ENCODE assay signal across 16 cellular contexts in the genomic region with DNA sequence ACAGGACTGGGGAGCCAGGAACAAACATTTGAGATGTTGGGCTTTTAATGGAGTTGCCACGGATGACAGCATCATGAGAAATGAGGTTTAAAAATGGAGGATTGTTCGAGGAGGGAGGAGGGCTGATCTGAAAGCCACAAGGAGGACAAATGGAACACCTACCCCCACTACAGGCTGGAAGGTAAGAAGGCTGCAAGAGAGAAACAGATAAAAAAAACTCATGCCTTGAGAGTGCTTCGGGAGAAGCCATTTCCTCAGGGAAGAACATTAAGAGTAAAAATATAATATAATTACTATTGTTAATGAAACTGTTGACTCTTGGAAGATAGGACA.
"Had no signal": no experiment of that assay in that cellular context is flagged by ENCODE, and none has a peak within 500 bp of the region (broad histone marks: within the 10 kb centered on the region; RNA-seq: fewer than 3 reads in every experiment).

No MANE protein-coding gene starts in this region.

- H3K27ac ChIP-seq: colonic mucosa, prostate gland, testis, WERI-Rb-1 had no signal

- H3K4me3 ChIP-seq: colonic mucosa, prostate gland, testis had no signal

- H3K4me1 ChIP-seq: colonic mucosa, prostate gland, testis had no signal

- H3K36me3 ChIP-seq: colonic mucosa, prostate gland, right lobe of liver, WERI-Rb-1 had no signal

- H3K27ac Mint-ChIP-seq: activated naive CD8-positive, alpha-beta T cell; activated T-helper 1 cell treated with anti-CD3 and anti-CD28 coated beads, Interleukin-12 subunit alpha, Interleukin-12 subunit beta, Interleukin-2, Interleukin-4 antibody, amounts not matched to agents 30 ng/mL and 10 ng/mL and 1 ng/mL, durations not matched to agents 14 hours and 24 hours and 36 hours; nephron progenitor cell; stimulated activated memory B cell treated with anti-CD40 and anti-IgM and Interleukin-4, amounts not matched to agents 10 μg/mL and 1 μg/mL and 100 μg/mL, for 72 hours; type B pancreatic cell had no signal

- H3K4me3 Mint-ChIP-seq: activated naive CD8-positive, alpha-beta T cell; activated T-helper 1 cell treated with anti-CD3 and anti-CD28 coated beads, Interleukin-12 subunit alpha, Interleukin-12 subunit beta, Interleukin-2, Interleukin-4 antibody, amounts not matched to agents 30 ng/mL and 10 ng/mL and 1 ng/mL, durations not matched to agents 14 hours and 24 hours and 36 hours; nephron progenitor cell; stimulated activated memory B cell treated with anti-CD40 and anti-IgM and Interleukin-4, amounts not matched to agents 10 μg/mL and 1 μg/mL and 100 μg/mL, for 72 hours; type B pancreatic cell had no signal

- H3K9me3 Mint-ChIP-seq: activated T-helper 1 cell treated with anti-CD3 and anti-CD28 coated beads, Interleukin-12 subunit alpha, Interleukin-12 subunit beta, Interleukin-2, Interleukin-4 antibody, amounts not matched to agents 30 ng/mL and 10 ng/mL and 1 ng/mL, durations not matched to agents 14 hours and 24 hours and 36 hours; nephron progenitor cell; type B pancreatic cell had no signal

- H3K9me3 ChIP-seq: colonic mucosa, prostate gland, right lobe of liver, testis had no signal

- H3K4me1 Mint-ChIP-seq: stimulated activated memory B cell treated with anti-CD40 and anti-IgM and Interleukin-4, amounts not matched to agents 10 μg/mL and 1 μg/mL and 100 μg/mL, for 72 hours had no signal

- H3K27me3 ChIP-seq: colonic mucosa, right lobe of liver, testis had no signal

- H3K27me3 Mint-ChIP-seq: type B pancreatic cell had no signal

- FAIRE-seq: frontal cortex, small intestine had no signal

- ATAC-seq: right lobe of liver; stimulated activated memory B cell treated with anti-CD40 and anti-IgM and Interleukin-4, amounts not matched to agents 10 μg/mL and 1 μg/mL and 100 μg/mL, for 72 hours had no signal

- H3K36me3 Mint-ChIP-seq: activated naive CD8-positive, alpha-beta T cell; stimulated activated memory B cell treated with anti-CD40 and anti-IgM and Interleukin-4, amounts not matched to agents 10 μg/mL and 1 μg/mL and 100 μg/mL, for 72 hours; type B pancreatic cell had no signal

- DNase-seq: activated CD4-positive, alpha-beta T cell treated with anti-CD3 and anti-CD28 coated beads, Interleukin-2, amount 50 U/mL, for 48 hours; activated T-cell treated with anti-CD3 and anti-CD28 coated beads for 4 hours; colonic mucosa; nephron progenitor cell; occipital lobe; right lobe of liver; small intestine; stimulated activated CD4-positive, alpha-beta T cell treated with anti-CD3 and anti-CD28 coated beads, Interleukin-4, amount 100 ng/mL, for 24 hours; testis; WERI-Rb-1 had no signal
